Comparison of ENCODE assay signal across 7 cellular contexts in genomic region chr11:75350122-75350742, GRCh38. TPM values are rescaled to one million over a fixed set of nuclear protein-coding genes. Genes with fewer than 3 reads are reported as not detected.
A peak's percentile ranks its signal among the peaks of the same experiment; 100 is the strongest.
DNase-seq lines count a peak whose midpoint lies in the region; ATAC-seq and TF ChIP-seq lines count a peak whose summit lies in the region.

No MANE protein-coding gene starts in this region.

- no peaks in the 10 kb centered on the region for H3K9me3 Mint-ChIP-seq in activated naive CD8-positive, alpha-beta T cell treated with anti-CD3 and anti-CD28 coated beads, Interleukin-2, amount 50 U/mL, for 24 hours

- H3K4me1 Mint-ChIP-seq in activated naive CD8-positive, alpha-beta T cell treated with anti-CD3 and anti-CD28 coated beads, Interleukin-2, amount 50 U/mL, for 24 hours: peaks cover 60% of the 10 kb centered on the region

- peaks cover 35% of the 10 kb centered on the region for H3K4me1 ChIP-seq in HUES64 (ENCODE audit: insufficient read depth, low read length)
- H3K4me1 ChIP-seq in left lung: peaks cover 39 to 72% of the 10 kb centered on the region in 2 donors
- H3K4me1 ChIP-seq in subcutaneous abdominal adipose tissue (ENCODE audit: control insufficient read depth in 5 of 5, insufficient read depth in 5 of 5, low read length in 5 of 5): peaks cover 39 to 76% (median 74%) of the 10 kb centered on the region in 5 donors

- no peak for ATAC-seq in activated naive CD8-positive, alpha-beta T cell treated with anti-CD3 and anti-CD28 coated beads, Interleukin-2, amount 50 U/mL, for 24 hours
- ATAC-seq in left lung: no peak
- ATAC-seq in GM19395 (IDR thresholded peaks at IDR 0.05; ENCODE audit: unreplicated experiment): no peak

- peak overlapping the region; percentile 95 for H3K27ac Mint-ChIP-seq in activated naive CD8-positive, alpha-beta T cell treated with anti-CD3 and anti-CD28 coated beads, Interleukin-2, amount 50 U/mL, for 24 hours

- no peaks in the 10 kb centered on the region for H3K9me3 ChIP-seq in HUES64 (ENCODE audit: insufficient read depth, low read depth, low read length)
- H3K9me3 ChIP-seq in left lung: no peaks in the 10 kb centered on the region
- no peaks in the 10 kb centered on the region for H3K9me3 ChIP-seq in subcutaneous abdominal adipose tissue (ENCODE audit: control insufficient read depth in 5 of 5, low read length in 5 of 5)

- H3K4me3 ChIP-seq in HUES64 (ENCODE audit: low read length) (peak overlapping the region; percentile 62), left lung (peak overlapping the region; percentile 88 to 91), subcutaneous abdominal adipose tissue (ENCODE audit: low read depth in 1 of 5, low read length in 5 of 5) (peak overlapping the region; percentile 76 to 94 (median 84))

- H3K36me3 ChIP-seq in HUES64 (ENCODE audit: insufficient read depth, low read length): no peaks in the 10 kb centered on the region; the same call in 1 of the 2 replicates
- no peaks in the 10 kb centered on the region for H3K36me3 ChIP-seq in left lung
- H3K36me3 ChIP-seq in subcutaneous abdominal adipose tissue (ENCODE audit: control insufficient read depth in 5 of 5, insufficient read depth in 5 of 5, low read length in 5 of 5): no peaks in the 10 kb centered on the region

- H3K9ac ChIP-seq in HUES64 (ENCODE audit: low read depth, low read length) (peak overlapping the region; percentile 62), subcutaneous abdominal adipose tissue (ENCODE audit: low read length in 5 of 5) (peak overlapping the region; percentile 80 to 96 (median 83))

- intact Hi-C loops in left lung (cut with DNase I): no loop called here

- H3K4me3 Mint-ChIP-seq in activated naive CD8-positive, alpha-beta T cell treated with anti-CD3 and anti-CD28 coated beads, Interleukin-2, amount 50 U/mL, for 24 hours: peak overlapping the region; percentile 91

- 32% methylated on average over 7 of the region's 9 CpGs for WGBS in HUES64

- H3K27ac ChIP-seq in HUES64 (ENCODE audit: low read depth, low read length) (peak overlapping the region; percentile 69; the same call in 1 of the 2 replicates), left lung (peak overlapping the region; percentile 93 to 96), subcutaneous abdominal adipose tissue (ENCODE audit: low read depth, low read length) (peak overlapping the region; percentile 100)

- peaks cover 3% of the 10 kb centered on the region for H3K36me3 Mint-ChIP-seq in activated naive CD8-positive, alpha-beta T cell treated with anti-CD3 and anti-CD28 coated beads, Interleukin-2, amount 50 U/mL, for 24 hours (ENCODE audit: low read depth)

- H3K27me3 ChIP-seq in HUES64 (ENCODE audit: insufficient read depth, low read length) (peaks cover 21% of the 10 kb centered on the region), left lung (no peaks in the 10 kb centered on the region), subcutaneous abdominal adipose tissue (ENCODE audit: control insufficient read depth in 5 of 5, insufficient read depth in 4 of 5, low read length in 5 of 5) (no peaks in the 10 kb centered on the region)

- H3K27me3 Mint-ChIP-seq in activated naive CD8-positive, alpha-beta T cell treated with anti-CD3 and anti-CD28 coated beads, Interleukin-2, amount 50 U/mL, for 24 hours: peaks cover 5% of the 10 kb centered on the region

- TF ChIP-seq CTCF in left lung (IDR thresholded peaks at IDR 0.05): no peak

- DNase-seq in activated naive CD8-positive, alpha-beta T cell treated with anti-CD3 and anti-CD28 coated beads, Interleukin-2, amount 50 U/mL, for 24 hours: no peak
- no peak for DNase-seq in left lung
- DNase-seq in HCEC 1CT: no peak
- DNase-seq in SHP77 treated with DMSO at 0.1 percent for 48 hours (lab: John Stamatoyannopoulos, UW): no peak

RNA-seq across cellular contexts. Expression of gene ARRB1, which starts 1.2 kb away (rescaled TPM):
- 23.4 TPM for polyA plus RNA-seq in HUES64 (2013, experiment 1 of 2)
- 30.1 TPM for polyA plus RNA-seq in HUES64 (2013, experiment 2 of 2)
- 100 to 1,000 TPM; 112 to 150 TPM for total RNA-seq in left lung

RNA-seq across cellular contexts. Expression of gene RPS3, which starts 49.1 kb away (rescaled TPM):
- 2,933 TPM for polyA plus RNA-seq in HUES64 (2013, experiment 1 of 2)
- 3,389 TPM for polyA plus RNA-seq in HUES64 (2013, experiment 2 of 2)
- total RNA-seq in left lung: 1,000 to 10,000 TPM; 1,943 to 2,064 TPM
